In genomic region chr17:29178750-29179231, GRCh38 we compare ENCODE assay signal across 9 cellular contexts. TPM values are rescaled to one million over a fixed set of nuclear protein-coding genes. Genes with fewer than 3 reads are reported as not detected.
DNase-seq lines count a peak whose midpoint lies in the region; ATAC-seq, FAIRE-seq and TF ChIP-seq lines count a peak whose summit lies in the region.
"Had no signal": no experiment of that assay in that cellular context is flagged by ENCODE, and none has a peak within 500 bp of the region (broad histone marks: within the 10 kb centered on the region; RNA-seq: fewer than 3 reads in every experiment).

No MANE protein-coding gene starts in this region.

- DNase-seq in DMS53 (lab: John Stamatoyannopoulos, UW) (peak; percentile 71), SJCRH30 (no peak), foreskin keratinocyte (peak; percentile 63 to 85), prostate gland (ENCODE audit: low spot score) (no peak), GM03348 (ENCODE audit: low spot score) (no peak), HTR-8/SVneo (ENCODE audit: insufficient read length, low spot score) (no peak), putamen (ENCODE audit: low spot score) (no peak)

- H3K4me1 ChIP-seq in SJCRH30 = peaks cover 23% of the 10 kb centered on the region
- peaks cover 23% of the 10 kb centered on the region for H3K4me1 ChIP-seq in foreskin keratinocyte
- peaks cover 10% of the 10 kb centered on the region for H3K4me1 ChIP-seq in prostate gland (replicated peaks)

- H3K4me3 ChIP-seq in SJCRH30 = peak overlapping the region; percentile 68
- H3K4me3 ChIP-seq in prostate gland = no peak overlapping the region

- H3K27me3 ChIP-seq in SJCRH30 (no peaks in the 10 kb centered on the region), foreskin keratinocyte (no peaks in the 10 kb centered on the region), prostate gland (replicated peaks; ENCODE audit: insufficient read depth) (no peaks in the 10 kb centered on the region)

- intact Hi-C loops in prostate gland (cut with DNase I) = no loop called here

- ATAC-seq in foreskin keratinocyte = peak; percentile 75
- ATAC-seq in HG02588 (IDR thresholded peaks at IDR 0.05; ENCODE audit: unreplicated experiment) = no peak

- H3K27ac ChIP-seq in SJCRH30 (peak overlapping the region; percentile 94), foreskin keratinocyte (peak overlapping the region; percentile 79), prostate gland (peak overlapping the region; percentile 82 to 88)

- WGBS in prostate gland = 37% methylated on average over 8 of the region's 8 CpGs

- H3K36me3 ChIP-seq in SJCRH30 (no peaks in the 10 kb centered on the region), prostate gland (no peaks in the 10 kb centered on the region)

- no peak for TF ChIP-seq POLR2A in prostate gland (IDR thresholded peaks at IDR 0.05)

- peaks cover 2% of the 10 kb centered on the region; the same call in 1 of the 2 replicates for H3K9me3 ChIP-seq in SJCRH30 (replicated peaks)
- no peaks in the 10 kb centered on the region for H3K9me3 ChIP-seq in prostate gland

- FAIRE-seq in HTR-8/SVneo (lab: Jason Lieb, UNC) = no peak
- FAIRE-seq: frontal cortex had no signal

- TF ChIP-seq CTCF in foreskin keratinocyte (conservative IDR thresholded peaks at IDR 0.05) (no peak), prostate gland (IDR thresholded peaks at IDR 0.05) (no peak)

RNA-seq across cellular contexts. Expression of gene MYO18A, which starts 1.4 kb away (rescaled TPM):
- total RNA-seq in SJCRH30 (2014; rRNA removed; shearing (Covaris generic)) = 86.9 and 91.9 TPM in 2 replicates
- total RNA-seq in foreskin keratinocyte (56.2 and 67.4 TPM in 2 replicates), prostate gland (10 to 100 TPM; 34.6 to 80.5 TPM)
- 43.6 and 47.5 TPM in 2 replicates for polyA plus RNA-seq in foreskin keratinocyte

Comparison
In these comparisons a context has a peak if more than half of its experiments do, and no peak if none do; other contexts are left out.
1. DNase-seq: peak in DMS53 (single experiment) and foreskin keratinocyte (2 of 2); none in SJCRH30 (0 of 2), prostate gland (single experiment), GM03348 (single experiment), HTR-8/SVneo (single experiment) and putamen (single experiment).
2. Peak in every context shown above with its lines, with median percentiles within 50 percentile points of each other: H3K27ac ChIP-seq.